29 cellular contexts compared by ENCODE assay signal in the genomic region with DNA sequence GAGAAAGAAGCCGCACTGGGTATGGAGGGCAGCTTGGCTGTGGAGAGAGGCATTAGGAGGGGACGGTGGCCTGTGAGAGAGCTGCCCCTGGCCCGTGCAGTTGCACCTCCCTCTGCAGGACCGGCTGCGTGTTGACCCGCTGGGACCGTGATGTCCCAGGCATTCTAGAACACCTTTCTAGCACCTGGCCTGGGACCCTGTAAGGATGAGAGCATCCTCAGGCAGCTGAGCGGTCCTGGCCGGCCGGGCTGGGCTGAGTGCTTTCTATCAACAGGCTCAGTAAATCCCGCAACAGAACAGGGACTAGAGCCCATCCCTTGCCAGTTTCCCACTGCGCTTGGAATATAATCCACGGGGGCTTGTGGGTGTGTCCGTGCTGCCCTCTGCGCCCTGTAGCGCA. TPM values are rescaled to one million over a fixed set of nuclear protein-coding genes. Genes with fewer than 3 reads are reported as not detected.
"Had no signal": no experiment of that assay in that cellular context is flagged by ENCODE, and none has a peak within 500 bp of the region (broad histone marks: within the 10 kb centered on the region; RNA-seq: fewer than 3 reads in every experiment).

No MANE protein-coding gene starts in this region.

- H3K4me1 ChIP-seq: foreskin keratinocyte had no signal

- ATAC-seq: activated naive CD4-positive, alpha-beta T cell treated with anti-CD3 and anti-CD28 coated beads, Interleukin-2, amount 50 U/mL, for 72 hours; activated T-cell treated with anti-CD3 and anti-CD28 coated beads, Interleukin-2, amount 50 U/mL, for 72 hours; effector memory CD8-positive, alpha-beta T cell; foreskin keratinocyte; gastrocnemius medialis; heart left ventricle; T-helper 17 cell had no signal

- H3K4me3 ChIP-seq: coronary artery, esophagus muscularis mucosa, gastrocnemius medialis, heart left ventricle had no signal

- H3K9me3 ChIP-seq: esophagus muscularis mucosa, gastrocnemius medialis, heart left ventricle had no signal

- H3K27ac ChIP-seq: brain microvascular endothelial cell, coronary artery, esophagus muscularis mucosa, foreskin keratinocyte, gastrocnemius medialis, heart left ventricle had no signal

- H3K27me3 ChIP-seq: brain microvascular endothelial cell, esophagus muscularis mucosa, foreskin keratinocyte, gastrocnemius medialis, heart left ventricle had no signal

- H3K36me3 ChIP-seq: brain microvascular endothelial cell, gastrocnemius medialis, heart left ventricle had no signal

- DNase-seq: activated CD4-positive, alpha-beta memory T cell treated with anti-CD3 and anti-CD28 coated beads, Interleukin-2, amount 10 ng/mL, durations not matched to agents 7 days and 5 days; activated CD4-positive, alpha-beta T cell treated with anti-CD3 and anti-CD28 coated beads for 1 hour; activated CD4-positive, alpha-beta T cell treated with anti-CD3 and anti-CD28 coated beads for 4 hours; activated CD4-positive, alpha-beta T cell treated with anti-CD3 and anti-CD28 coated beads, Interleukin-2, amount 10 ng/mL, durations not matched to agents 7 days and 5 days; activated CD4-positive, alpha-beta T cell treated with anti-CD3 and anti-CD28 coated beads, Interleukin-2, amount 50 U/mL, for 4 hours; activated CD8-positive, alpha-beta memory T cell treated with anti-CD3 and anti-CD28 coated beads, Interleukin-2, amount 50 U/mL, for 48 hours; activated gamma-delta T cell; activated naive CD4-positive, alpha-beta T cell; activated naive CD4-positive, alpha-beta T cell treated with anti-CD3 and anti-CD28 coated beads, Interleukin-2, amount 10 ng/mL, durations not matched to agents 7 days and 5 days; activated naive CD8-positive, alpha-beta T cell treated with anti-CD3 and anti-CD28 coated beads, Interleukin-2, amount 10 ng/mL, durations not matched to agents 7 days and 5 days; activated T-cell treated with anti-CD3 and anti-CD28 coated beads for 4 hours; activated T-cell treated with anti-CD3 and anti-CD28 coated beads, Interleukin-2, amount 50 U/mL, for 24 hours; activated T-cell treated with anti-CD3 and anti-CD28 coated beads, Interleukin-2, amount 50 U/mL, for 72 hours; anterior cingulate cortex; brain microvascular endothelial cell; effector CD4-positive, alpha-beta T cell; effector memory CD8-positive, alpha-beta T cell; erythroblast; foreskin keratinocyte; gastrocnemius medialis; glutamatergic neuron; heart left ventricle; T-helper 1 cell; T-helper 17 cell; T1000 had no signal

RNA-seq across cellular contexts. Expression of gene NTN3, which starts 18.5 kb away (rescaled TPM):
- total RNA-seq: activated CD4-positive, alpha-beta memory T cell treated with anti-CD3 and anti-CD28 coated beads, Interleukin-2, amount 10 ng/mL, durations not matched to agents 7 days and 5 days; activated CD4-positive, alpha-beta T cell treated with anti-CD3 and anti-CD28 coated beads, Interleukin-2, amount 10 ng/mL, durations not matched to agents 7 days and 5 days; activated naive CD4-positive, alpha-beta T cell treated with anti-CD3 and anti-CD28 coated beads, Interleukin-2, amount 50 U/mL, for 72 hours; activated naive CD8-positive, alpha-beta T cell treated with anti-CD3 and anti-CD28 coated beads, Interleukin-2, amount 10 ng/mL, durations not matched to agents 7 days and 5 days; activated T-cell treated with anti-CD3 and anti-CD28 coated beads, Interleukin-2, amount 50 U/mL, for 72 hours; bronchial epithelial cell; gastrocnemius medialis; T-helper 17 cell had no signal
- polyA plus RNA-seq: foreskin keratinocyte, heart left ventricle had no signal
